Comparison of ENCODE assay signal across 3 cellular contexts in genomic region chr21:14494181-14494580, GRCh38. TPM values are rescaled to one million over a fixed set of nuclear protein-coding genes. Genes with fewer than 3 reads are reported as not detected.
"Had no signal": no experiment of that assay in that cellular context is flagged by ENCODE, and none has a peak within 500 bp of the region (broad histone marks: within the 10 kb centered on the region; RNA-seq: fewer than 3 reads in every experiment).

No MANE protein-coding gene starts in this region.

RNA-seq across cellular contexts. Expression of gene SAMSN1, which starts 51.9 kb away (rescaled TPM):
- total RNA-seq: chondrocyte, dermis blood vessel endothelial cell, fibroblast of lung had no signal
